Comparison of ENCODE assay signal across 18 cellular contexts in genomic region chr7:66182920-66183319, GRCh38.
"Had no signal": no experiment of that assay in that cellular context is flagged by ENCODE, and none has a peak within 500 bp of the region (broad histone marks: within the 10 kb centered on the region; RNA-seq: fewer than 3 reads in every experiment).

No MANE protein-coding gene starts in this region.

- ATAC-seq: activated CD4-positive, alpha-beta T cell treated with anti-CD3 and anti-CD28 coated beads for 36 hours; activated naive CD8-positive, alpha-beta T cell treated with anti-CD3 and anti-CD28 coated beads, Interleukin-2, amount 50 U/mL, for 24 hours; heart left ventricle; left colon; naive thymus-derived CD8-positive, alpha-beta T cell; psoas muscle; stimulated activated naive CD8-positive, alpha-beta T cell treated with anti-CD3 and anti-CD28 coated beads, Interleukin-15, amount 100 ng/mL, for 72 hours had no signal

- H3K36me3 ChIP-seq: heart left ventricle, neural progenitor cell, right atrium auricular region, tibial nerve, vagina had no signal

- H3K27me3 ChIP-seq: heart left ventricle, neural progenitor cell, right atrium auricular region, tibial nerve, vagina had no signal

- H3K27ac ChIP-seq: heart left ventricle, neural progenitor cell, psoas muscle, right atrium auricular region, tibial nerve, vagina had no signal

- H3K9ac ChIP-seq: neural progenitor cell had no signal

- H3K9me3 ChIP-seq: heart left ventricle, psoas muscle, vagina had no signal

- H3K4me2 ChIP-seq: neural progenitor cell had no signal

- H3K4me3 ChIP-seq: heart left ventricle, neural progenitor cell, psoas muscle, right atrium auricular region, tibial nerve, vagina had no signal

- DNase-seq: activated B cell treated with CpG ODN at 0.5 μM for 24 hours; activated CD4-positive, alpha-beta T cell treated with anti-CD3 and anti-CD28 coated beads for 36 hours; activated CD4-positive, alpha-beta T cell treated with anti-CD3 and anti-CD28 coated beads, Interleukin-2, amount 50 U/mL, for 4 hours; activated effector memory CD4-positive, alpha-beta T cell treated with anti-CD3 and anti-CD28 coated beads, Interleukin-2, amount 50 U/mL, for 16 hours; activated naive CD4-positive, alpha-beta T cell treated with anti-CD3 and anti-CD28 coated beads, Interleukin-2, amount 10 ng/mL, durations not matched to agents 7 days and 5 days; activated naive CD8-positive, alpha-beta T cell treated with anti-CD3 and anti-CD28 coated beads, Interleukin-2, amount 50 U/mL, for 24 hours; anterior cingulate cortex; heart left ventricle; left colon; naive thymus-derived CD8-positive, alpha-beta T cell; psoas muscle; stimulated activated CD4-positive, alpha-beta T cell treated with anti-CD3 and anti-CD28 coated beads, Interleukin-12 subunit alpha, Interleukin-12 subunit beta, amount 100 ng/mL, for 4 hours; stimulated activated naive CD8-positive, alpha-beta T cell treated with anti-CD3 and anti-CD28 coated beads, Interleukin-15, amount 100 ng/mL, for 72 hours; T1000 had no signal

- H2AFZ ChIP-seq: neural progenitor cell had no signal

- H3K4me1 ChIP-seq: heart left ventricle, neural progenitor cell, psoas muscle, right atrium auricular region, tibial nerve had no signal
